Comparison of ENCODE assay signal across 4 cellular contexts in genomic region chr12:99099786-99100185, GRCh38.
"Had no signal": no experiment of that assay in that cellular context is flagged by ENCODE, and none has a peak within 500 bp of the region (broad histone marks: within the 10 kb centered on the region; RNA-seq: fewer than 3 reads in every experiment).

No MANE protein-coding gene starts in this region.

- DNase-seq: H9, HCEC 1CT, IMR-90 had no signal

- H3K27ac Mint-ChIP-seq: GM23338, H9 had no signal

- H2AFZ ChIP-seq: GM23338 had no signal

- H3K4me3 ChIP-seq: GM23338 had no signal

- H3K4me2 ChIP-seq: GM23338 had no signal

- H3K4me3 Mint-ChIP-seq: GM23338, H9 had no signal

- H3K9me3 Mint-ChIP-seq: GM23338, H9 had no signal
